23 cellular contexts compared by ENCODE assay signal in genomic region chr2:63882395-63883130, GRCh38. TPM values are rescaled to one million over a fixed set of nuclear protein-coding genes. Genes with fewer than 3 reads are reported as not detected.
DNase-seq lines count a peak whose midpoint lies in the region; ATAC-seq and TF ChIP-seq lines count a peak whose summit lies in the region.
"Had no signal": no experiment of that assay in that cellular context is flagged by ENCODE, and none has a peak within 500 bp of the region (broad histone marks: within the 10 kb centered on the region; RNA-seq: fewer than 3 reads in every experiment).

No MANE protein-coding gene starts in this region.

- no peaks in the 10 kb centered on the region for H3K27me3 ChIP-seq in CD4-positive, alpha-beta memory T cell (ENCODE audit: insufficient read depth, low read length)
- H3K27me3 ChIP-seq in naive thymus-derived CD4-positive, alpha-beta T cell (ENCODE audit: control insufficient read depth in 2 of 2, insufficient read depth in 2 of 2, low read length in 2 of 2), result no peaks in the 10 kb centered on the region
- H3K27me3 ChIP-seq in hepatocyte, result no peaks in the 10 kb centered on the region
- H3K27me3 ChIP-seq in MM.1S (replicated peaks; ENCODE audit: insufficient read depth, low read length), result no peaks in the 10 kb centered on the region
- H3K27me3 ChIP-seq: SJCRH30, spleen had no signal

- H3K9me3 ChIP-seq in CD4-positive, alpha-beta memory T cell (ENCODE audit: control insufficient read depth in 1 of 2, low read length in 2 of 2), result no peaks in the 10 kb centered on the region
- no peaks in the 10 kb centered on the region for H3K9me3 ChIP-seq in naive thymus-derived CD4-positive, alpha-beta T cell (ENCODE audit: control insufficient read depth in 2 of 3, low read length in 3 of 3)
- H3K9me3 ChIP-seq in hepatocyte (ENCODE audit: low read depth) (no peaks in the 10 kb centered on the region), MM.1S (replicated peaks; ENCODE audit: insufficient read depth, low read length) (no peaks in the 10 kb centered on the region)
- H3K9me3 ChIP-seq: SJCRH30, spleen had no signal

- H3K4me1 ChIP-seq in CD4-positive, alpha-beta memory T cell (ENCODE audit: insufficient read depth, low read length), result no peaks in the 10 kb centered on the region
- peaks cover 0 to 8% of the 10 kb centered on the region in 2 donors for H3K4me1 ChIP-seq in naive thymus-derived CD4-positive, alpha-beta T cell (ENCODE audit: control insufficient read depth in 2 of 2, insufficient read depth in 2 of 2, low read length in 2 of 2)
- H3K4me1 ChIP-seq in hepatocyte (ENCODE audit: insufficient read depth) (no peaks in the 10 kb centered on the region), MM.1S (ENCODE audit: low read length) (no peaks in the 10 kb centered on the region)
- H3K4me1 ChIP-seq: SJCRH30, spleen had no signal

- no peak overlapping the region for H3K27ac ChIP-seq in CD4-positive, alpha-beta memory T cell (ENCODE audit: low read depth, low read length)
- peak overlapping the region; percentile 9 for H3K27ac ChIP-seq in naive thymus-derived CD4-positive, alpha-beta T cell (ENCODE audit: low read depth, low read length)
- H3K27ac ChIP-seq in hepatocyte, result no peak overlapping the region
- H3K27ac ChIP-seq in MM.1S (ENCODE audit: low read length), result no peak overlapping the region
- H3K27ac ChIP-seq: SJCRH30, spleen had no signal

- WGBS in hepatocyte (ENCODE audit: low lambda C conversion rate, missing lambda C conversion rate), result 77% methylated on average over 3 of the region's 3 CpGs

- no peaks in the 10 kb centered on the region for H3F3A ChIP-seq in MM.1S (ENCODE audit: insufficient read depth, low read length)

- no peak overlapping the region for H2AFZ ChIP-seq in hepatocyte
- no peak overlapping the region for H2AFZ ChIP-seq in MM.1S (ENCODE audit: low read length)

- POLR2A ChIA-PET in CD4-positive, alpha-beta memory T cell (lab: Charles Lee; ENCODE audit: partially characterized antibody), result no interaction called here
- POLR2A ChIA-PET in WTC11 (lab: Charles Lee), result no interaction called here
- POLR2A ChIA-PET in naive thymus-derived CD4-positive, alpha-beta T cell (lab: Charles Lee), result interaction anchor here (0.8 kb wide), 1 partner anchor 42 kb away, joined by 3 read pairs; no protein-coding TSS in a partner anchor

- H3K9ac ChIP-seq in MM.1S (ENCODE audit: low read length), result no peak overlapping the region

- H3K9me3 Mint-ChIP-seq in activated CD4-positive, alpha-beta T cell treated with anti-CD3 and anti-CD28 coated beads, Interleukin-2, amount 10 ng/mL, durations not matched to agents 24 days and 14 days, result no peaks in the 10 kb centered on the region
- H3K9me3 Mint-ChIP-seq in CD4-positive, alpha-beta memory T cell, result no peaks in the 10 kb centered on the region
- no peaks in the 10 kb centered on the region for H3K9me3 Mint-ChIP-seq in WTC11
- no peaks in the 10 kb centered on the region for H3K9me3 Mint-ChIP-seq in naive thymus-derived CD4-positive, alpha-beta T cell
- H3K9me3 Mint-ChIP-seq: dendritic cell treated with granulocyte-macrophage colony-stimulating factor and Interleukin-4, amounts not matched to agents 40 ng/mL and 50 ng/mL, for 4 days had no signal

- DNase-seq in activated CD4-positive, alpha-beta T cell treated with anti-CD3 and anti-CD28 coated beads, Interleukin-2, amount 10 ng/mL, durations not matched to agents 24 days and 14 days, result no peak
- DNase-seq in activated CD4-positive, alpha-beta T cell treated with anti-CD3 and anti-CD28 coated beads, Interleukin-2, amount 50 U/mL, for 1 hour, result no peak
- no peak for DNase-seq in CD4-positive, alpha-beta memory T cell
- DNase-seq in WTC11 (ENCODE audit: low spot score) (no peak), DMS79 treated with DMSO at 0.1 percent for 48 hours (lab: John Stamatoyannopoulos, UW) (no peak), hepatocyte (ENCODE audit: low spot score) (no peak), MM.1S (no peak)
- DNase-seq in naive thymus-derived CD4-positive, alpha-beta T cell, result no peak
- DNase-seq: activated CD4-positive, alpha-beta T cell treated with anti-CD3 and anti-CD28 coated beads, Interleukin-2, amount 50 U/mL, for 4 hours; AML-193; anterior cingulate cortex; caudate nucleus; EL; GOT3; left cardiac atrium; mesenchymal stem cell; NCI-H1092 treated with DMSO at 0.1 percent for 48 hours; NCI-H2029 treated with DMSO at 0.1 percent for 48 hours; NCI-H446; SJCRH30; spleen; stimulated activated CD4-positive, alpha-beta T cell treated with anti-CD3 and anti-CD28 coated beads, Interleukin-4, amount 100 ng/mL, for 24 hours had no signal

- no peak overlapping the region for H3K4me2 ChIP-seq in hepatocyte
- no peak overlapping the region for H3K4me2 ChIP-seq in MM.1S (ENCODE audit: low read depth, low read length)

- H3K36me3 ChIP-seq in CD4-positive, alpha-beta memory T cell (ENCODE audit: insufficient read depth, low read length), result peaks cover 28% of the 10 kb centered on the region
- peaks cover 0 to 46% (median 11%) of the 10 kb centered on the region in 3 experiments for H3K36me3 ChIP-seq in naive thymus-derived CD4-positive, alpha-beta T cell (ENCODE audit: control insufficient read depth in 2 of 3, insufficient read depth in 3 of 3, low read length in 3 of 3)
- H3K36me3 ChIP-seq in hepatocyte (replicated peaks; ENCODE audit: insufficient read depth, low read depth) (no peaks in the 10 kb centered on the region), MM.1S (replicated peaks; ENCODE audit: insufficient read depth, low read length) (no peaks in the 10 kb centered on the region)

- no peaks in the 10 kb centered on the region for H3K27me3 Mint-ChIP-seq in activated CD4-positive, alpha-beta T cell treated with anti-CD3 and anti-CD28 coated beads, Interleukin-2, amount 10 ng/mL, durations not matched to agents 24 days and 14 days
- no peaks in the 10 kb centered on the region for H3K27me3 Mint-ChIP-seq in CD4-positive, alpha-beta memory T cell
- H3K27me3 Mint-ChIP-seq in WTC11 (ENCODE audit: low read depth), result no peaks in the 10 kb centered on the region
- H3K27me3 Mint-ChIP-seq in naive thymus-derived CD4-positive, alpha-beta T cell, result no peaks in the 10 kb centered on the region
- H3K27me3 Mint-ChIP-seq: dendritic cell treated with granulocyte-macrophage colony-stimulating factor and Interleukin-4, amounts not matched to agents 40 ng/mL and 50 ng/mL, for 4 days had no signal

- H4K20me1 ChIP-seq in hepatocyte (ENCODE audit: insufficient read depth, poor library complexity, severe bottlenecking) (peaks cover 6% of the 10 kb centered on the region), MM.1S (ENCODE audit: insufficient read depth, low read length) (no peaks in the 10 kb centered on the region)

- H3K4me3 ChIP-seq in CD4-positive, alpha-beta memory T cell (ENCODE audit: low read length in 2 of 2), result no peak overlapping the region
- H3K4me3 ChIP-seq in naive thymus-derived CD4-positive, alpha-beta T cell (ENCODE audit: low read length), result no peak overlapping the region
- no peak overlapping the region for H3K4me3 ChIP-seq in hepatocyte
- H3K4me3 ChIP-seq in MM.1S (ENCODE audit: low read length), result no peak overlapping the region
- H3K4me3 ChIP-seq: SJCRH30, spleen had no signal

- ATAC-seq in WTC11, result no peak
- no peak for ATAC-seq in naive thymus-derived CD4-positive, alpha-beta T cell
- ATAC-seq: left cardiac atrium had no signal

- intact Hi-C loops in activated CD4-positive, alpha-beta T cell treated with anti-CD3 and anti-CD28 coated beads, Interleukin-2, amount 10 ng/mL, durations not matched to agents 24 days and 14 days (cut with micrococcal nuclease), result loop anchor here (10.0 kb wide), 1 partner anchor 132 kb away; the partner anchor contains the start of gene VPS54
- intact Hi-C loops in CD4-positive, alpha-beta memory T cell (cut with micrococcal nuclease), result no loop called here
- intact Hi-C loops in naive thymus-derived CD4-positive, alpha-beta T cell (cut with micrococcal nuclease), result no loop called here

- no peak overlapping the region for H3K4me3 Mint-ChIP-seq in activated CD4-positive, alpha-beta T cell treated with anti-CD3 and anti-CD28 coated beads, Interleukin-2, amount 10 ng/mL, durations not matched to agents 24 days and 14 days
- H3K4me3 Mint-ChIP-seq in CD4-positive, alpha-beta memory T cell, result no peak overlapping the region
- H3K4me3 Mint-ChIP-seq in WTC11, result no peak overlapping the region
- H3K4me3 Mint-ChIP-seq in naive thymus-derived CD4-positive, alpha-beta T cell, result peak overlapping the region in 2 of 10 donors; percentile 6 to 68
- H3K4me3 Mint-ChIP-seq: dendritic cell treated with granulocyte-macrophage colony-stimulating factor and Interleukin-4, amounts not matched to agents 40 ng/mL and 50 ng/mL, for 4 days had no signal

- peaks cover 47% of the 10 kb centered on the region for H3K36me3 Mint-ChIP-seq in activated CD4-positive, alpha-beta T cell treated with anti-CD3 and anti-CD28 coated beads, Interleukin-2, amount 10 ng/mL, durations not matched to agents 24 days and 14 days (ENCODE audit: low read depth)
- peaks cover 27 to 56% of the 10 kb centered on the region in 2 donors for H3K36me3 Mint-ChIP-seq in CD4-positive, alpha-beta memory T cell
- H3K36me3 Mint-ChIP-seq in WTC11, result peaks cover 73% of the 10 kb centered on the region
- peaks cover 3 to 27% (median 9%) of the 10 kb centered on the region in 5 donors for H3K36me3 Mint-ChIP-seq in naive thymus-derived CD4-positive, alpha-beta T cell

- CTCF ChIA-PET in CD4-positive, alpha-beta memory T cell (lab: Charles Lee; ENCODE audit: partially characterized antibody), result interaction anchor here (0.7 to 1.5 kb wide), 3 partner anchors 17 to 21 kb away, joined by 3 to 4 read pairs (median 4); no protein-coding TSS in a partner anchor
- CTCF ChIA-PET in WTC11 (lab: Charles Lee), result no interaction called here
- CTCF ChIA-PET in naive thymus-derived CD4-positive, alpha-beta T cell (lab: Charles Lee), result interaction anchor here (1.4 kb wide), 1 partner anchor 21 kb away, joined by 3 read pairs; no protein-coding TSS in a partner anchor

- H3K79me2 ChIP-seq in hepatocyte, result peaks cover 29% of the 10 kb centered on the region
- no peaks in the 10 kb centered on the region for H3K79me2 ChIP-seq in MM.1S (ENCODE audit: low read length)

- TF ChIP-seq CTCF in WTC11 (IDR thresholded peaks at IDR 0.05) (no peak), hepatocyte (IDR thresholded peaks at IDR 0.05; ENCODE audit: poor library complexity) (no peak), MM.1S (IDR thresholded peaks at IDR 0.05; ENCODE audit: low read length) (no peak)

- H3K27ac Mint-ChIP-seq in activated CD4-positive, alpha-beta T cell treated with anti-CD3 and anti-CD28 coated beads, Interleukin-2, amount 10 ng/mL, durations not matched to agents 24 days and 14 days, result peak overlapping the region; percentile 57
- peak overlapping the region; percentile 31 to 86 (median 66) for H3K27ac Mint-ChIP-seq in CD4-positive, alpha-beta memory T cell
- H3K27ac Mint-ChIP-seq in WTC11, result peak overlapping the region; percentile 92
- H3K27ac Mint-ChIP-seq in naive thymus-derived CD4-positive, alpha-beta T cell, result peak overlapping the region; percentile 62 to 94 (median 78)
- H3K27ac Mint-ChIP-seq: dendritic cell treated with granulocyte-macrophage colony-stimulating factor and Interleukin-4, amounts not matched to agents 40 ng/mL and 50 ng/mL, for 4 days had no signal

- H3K4me1 Mint-ChIP-seq in activated CD4-positive, alpha-beta T cell treated with anti-CD3 and anti-CD28 coated beads, Interleukin-2, amount 10 ng/mL, durations not matched to agents 24 days and 14 days, result peaks cover 23% of the 10 kb centered on the region
- peaks cover 18 to 28% (median 23%) of the 10 kb centered on the region in 4 donors for H3K4me1 Mint-ChIP-seq in CD4-positive, alpha-beta memory T cell
- H3K4me1 Mint-ChIP-seq in WTC11, result peaks cover 61% of the 10 kb centered on the region
- H3K4me1 Mint-ChIP-seq in naive thymus-derived CD4-positive, alpha-beta T cell, result peaks cover 10 to 45% (median 32%) of the 10 kb centered on the region in 7 donors

- H3K9me2 ChIP-seq in hepatocyte (replicated peaks; ENCODE audit: insufficient read depth) (no peaks in the 10 kb centered on the region), MM.1S (replicated peaks; ENCODE audit: insufficient read depth, low read length) (no peaks in the 10 kb centered on the region)

RNA-seq across cellular contexts. Expression of gene UGP2, which starts 40.9 kb away (rescaled TPM):
- total RNA-seq in activated CD4-positive, alpha-beta T cell treated with anti-CD3 and anti-CD28 coated beads, Interleukin-2, amount 10 ng/mL, durations not matched to agents 24 days and 14 days, result 66.3 and 66.5 TPM in 2 replicates
- 10 to 100 TPM; 77.6 to 92.7 TPM for total RNA-seq in CD4-positive, alpha-beta memory T cell
- 100 to 1,000 TPM; 137 to 224 TPM for polyA plus RNA-seq in CD4-positive, alpha-beta memory T cell
- total RNA-seq in WTC11 (2021) (543 to 626 TPM (median 606 TPM) in 3 replicates), hepatocyte (273 and 291 TPM in 2 replicates)
- 100 to 1,000 TPM in 2 of 5 experiments, 10 to 100 TPM in 3; 69.5 to 134 (median 92.4) TPM for total RNA-seq in naive thymus-derived CD4-positive, alpha-beta T cell
- polyA plus RNA-seq in naive thymus-derived CD4-positive, alpha-beta T cell, result 100 to 1,000 TPM; 128 to 135 TPM
- 322 and 338 TPM in 2 replicates for polyA plus RNA-seq in hepatocyte
